Comparison of ENCODE assay signal across 8 cellular contexts in the genomic region with DNA sequence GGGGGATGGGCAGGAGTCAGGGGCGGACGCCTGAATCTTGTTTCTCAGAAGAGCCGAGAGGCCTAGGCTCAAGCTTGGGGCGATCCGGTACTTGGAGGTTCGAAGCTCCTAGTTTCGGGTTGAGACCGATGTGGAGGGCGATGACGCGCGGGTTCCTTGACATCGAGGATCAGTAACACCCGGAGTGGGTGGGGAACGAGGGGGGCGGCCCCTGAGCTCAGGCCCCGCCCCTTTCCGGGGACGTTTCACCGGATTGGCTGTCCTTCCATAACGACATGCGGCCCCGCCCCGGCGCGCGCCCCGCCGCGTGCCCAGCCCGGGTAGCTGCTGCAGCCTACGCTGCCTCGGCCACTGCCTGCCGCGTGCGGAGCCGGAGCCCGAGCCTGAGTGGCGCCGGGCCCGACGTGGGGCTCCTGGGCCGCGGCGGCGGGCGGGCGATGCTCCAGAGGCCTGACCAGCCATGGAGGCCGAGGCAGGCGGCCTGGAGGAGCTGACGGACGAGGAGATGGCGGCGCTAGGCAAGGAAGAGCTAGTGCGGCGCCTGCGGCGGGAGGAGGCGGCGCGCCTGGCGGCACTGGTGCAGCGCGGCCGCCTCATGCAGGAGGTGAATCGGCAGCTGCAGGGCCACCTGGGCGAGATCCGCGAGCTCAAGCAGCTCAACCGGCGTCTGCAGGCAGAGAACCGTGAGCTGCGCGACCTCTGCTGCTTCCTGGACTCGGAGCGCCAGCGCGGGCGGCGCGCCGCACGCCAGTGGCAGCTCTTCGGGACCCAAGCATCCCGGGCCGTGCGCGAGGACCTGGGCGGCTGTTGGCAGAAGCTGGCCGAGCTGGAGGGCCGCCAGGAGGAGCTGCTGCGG. TPM values are rescaled to one million over a fixed set of nuclear protein-coding genes. Genes with fewer than 3 reads are reported as not detected.
DNase-seq lines count a peak whose midpoint lies in the region; ATAC-seq and TF ChIP-seq lines count a peak whose summit lies in the region.

A gene (plus strand): TSS at position 350 of the 856 bp plus-strand sequence. CDS start 111 bp downstream, at position 461.

- H3K27ac ChIP-seq in CD4-positive, alpha-beta T cell (ENCODE audit: low read depth, low read length): peak within 1 kb of the TSS; percentile 88
- H3K27ac ChIP-seq in lower lobe of right lung: peak within 1 kb of the TSS; percentile 98

- ATAC-seq in CD4-positive, alpha-beta T cell (ENCODE audit: poor library complexity): peak; percentile 65
- ATAC-seq in GM19463 (IDR thresholded peaks at IDR 0.05; ENCODE audit: unreplicated experiment) (peak; percentile 52), lower lobe of right lung (peak; percentile 88 to 92)
- peak; percentile 72 for ATAC-seq in activated CD8-positive, alpha-beta T cell treated with anti-CD3 and anti-CD28 coated beads, Interleukin-2, amount 10 ng/mL, durations not matched to agents 7 days and 5 days

- peak within 1 kb of the TSS; percentile 88 for H3K4me3 ChIP-seq in lower lobe of right lung

- H3K4me1 Mint-ChIP-seq in CD4-positive, alpha-beta T cell (ENCODE audit: low read depth): peaks cover 66% of the 10 kb centered on the region
- peaks cover 64% of the 10 kb centered on the region for H3K4me1 Mint-ChIP-seq in activated CD8-positive, alpha-beta T cell treated with anti-CD3 and anti-CD28 coated beads, Interleukin-2, amount 10 ng/mL, durations not matched to agents 7 days and 5 days (ENCODE audit: low read depth)

- POLR2A ChIA-PET in CD4-positive, alpha-beta T cell (lab: Charles Lee): interaction anchor here (0.7 to 5.8 kb wide), 49 partner anchors 10 to 794 kb away, joined by 3 to 248 read pairs (median 6); a partner anchor contains a TSS
- POLR2A ChIA-PET in activated CD8-positive, alpha-beta T cell treated with anti-CD3 and anti-CD28 coated beads, Interleukin-2, amount 10 ng/mL, durations not matched to agents 7 days and 5 days (lab: Charles Lee): interaction anchor here (0.6 to 19.3 kb wide), 30 partner anchors 11 to 472 kb away, joined by 3 to 305 read pairs (median 4); a partner anchor contains a TSS

- peaks cover 65% of the 10 kb centered on the region for H3K4me1 ChIP-seq in lower lobe of right lung

- H3K27ac Mint-ChIP-seq in CD4-positive, alpha-beta T cell: peak within 1 kb of the TSS; percentile 95
- peak within 1 kb of the TSS; percentile 96 for H3K27ac Mint-ChIP-seq in activated CD8-positive, alpha-beta T cell treated with anti-CD3 and anti-CD28 coated beads, Interleukin-2, amount 10 ng/mL, durations not matched to agents 7 days and 5 days

- peaks cover 11% of the 10 kb centered on the region for H3K36me3 ChIP-seq in lower lobe of right lung

- DNase-seq in CD4-positive, alpha-beta T cell: peak; percentile 97 to 100 (median 98)
- DNase-seq in HT-29 (ENCODE audit: low spot score) (peak; percentile 98), NK-92 (lab: John Stamatoyannopoulos, UW; ENCODE audit: unreplicated experiment) (peak; percentile 72), ecto neural progenitor cell (ENCODE audit: low spot score) (peak; percentile 96), lower lobe of right lung (peak; percentile 99)
- peak; percentile 99 for DNase-seq in activated CD8-positive, alpha-beta T cell treated with anti-CD3 and anti-CD28 coated beads, Interleukin-2, amount 10 ng/mL, durations not matched to agents 7 days and 5 days
- peak; percentile 94 to 98 (median 98) for DNase-seq in stimulated activated CD4-positive, alpha-beta T cell treated with anti-CD3 and anti-CD28 coated beads, TNF-alpha, amount 100 ng/mL, for 1 hour (ENCODE audit: low read depth in 3 of 3, low spot score in 1 of 3)

- H3K36me3 Mint-ChIP-seq in CD4-positive, alpha-beta T cell (ENCODE audit: low read depth): peaks cover 24% of the 10 kb centered on the region
- peaks cover 30% of the 10 kb centered on the region for H3K36me3 Mint-ChIP-seq in activated CD8-positive, alpha-beta T cell treated with anti-CD3 and anti-CD28 coated beads, Interleukin-2, amount 10 ng/mL, durations not matched to agents 7 days and 5 days (ENCODE audit: low read depth)

- H3K4me3 Mint-ChIP-seq in CD4-positive, alpha-beta T cell: peak within 1 kb of the TSS; percentile 88
- H3K4me3 Mint-ChIP-seq in activated CD8-positive, alpha-beta T cell treated with anti-CD3 and anti-CD28 coated beads, Interleukin-2, amount 10 ng/mL, durations not matched to agents 7 days and 5 days: peak within 1 kb of the TSS; percentile 98

- H3K27me3 ChIP-seq in CD4-positive, alpha-beta T cell (ENCODE audit: control insufficient read depth, insufficient read depth, low read length): no peaks in the 10 kb centered on the region
- H3K27me3 ChIP-seq in lower lobe of right lung (ENCODE audit: low read depth): no peaks in the 10 kb centered on the region

- H3K9me3 ChIP-seq in CD4-positive, alpha-beta T cell (ENCODE audit: control insufficient read depth, low read length): no peaks in the 10 kb centered on the region
- H3K9me3 ChIP-seq in lower lobe of right lung: no peaks in the 10 kb centered on the region

- CTCF ChIA-PET in CD4-positive, alpha-beta T cell (lab: Charles Lee): interaction anchor here (1.0 to 5.2 kb wide), 21 partner anchors 8 to 422 kb away, joined by 3 to 80 read pairs (median 4); a partner anchor contains a TSS
- CTCF ChIA-PET in activated CD8-positive, alpha-beta T cell treated with anti-CD3 and anti-CD28 coated beads, Interleukin-2, amount 10 ng/mL, durations not matched to agents 7 days and 5 days (lab: Charles Lee): interaction anchor here (0.6 to 19.5 kb wide), 30 partner anchors 7 to 575 kb away, joined by 3 to 584 read pairs (median 8); a partner anchor contains a TSS

- intact Hi-C loops in CD4-positive, alpha-beta T cell (cut with DNase I, micrococcal nuclease): loop anchor here (1.0 kb wide), 2 partner anchors 10 to 71 kb away; a partner anchor contains a TSS
- intact Hi-C loops in lower lobe of right lung (cut with DNase I): no loop called here

- no peaks in the 10 kb centered on the region for H3K9me3 Mint-ChIP-seq in CD4-positive, alpha-beta T cell
- H3K9me3 Mint-ChIP-seq in activated CD8-positive, alpha-beta T cell treated with anti-CD3 and anti-CD28 coated beads, Interleukin-2, amount 10 ng/mL, durations not matched to agents 7 days and 5 days (ENCODE audit: insufficient read depth): no peaks in the 10 kb centered on the region

- H3K27me3 Mint-ChIP-seq in CD4-positive, alpha-beta T cell: no peaks in the 10 kb centered on the region
- no peaks in the 10 kb centered on the region for H3K27me3 Mint-ChIP-seq in activated CD8-positive, alpha-beta T cell treated with anti-CD3 and anti-CD28 coated beads, Interleukin-2, amount 10 ng/mL, durations not matched to agents 7 days and 5 days (ENCODE audit: low read depth)

- peak; percentile 28 for TF ChIP-seq CTCF in CD4-positive, alpha-beta T cell (IDR thresholded peaks at IDR 0.05)
- no peak for TF ChIP-seq CTCF in lower lobe of right lung (IDR thresholded peaks at IDR 0.05)

RNA-seq across cellular contexts. Expression of the gene that starts here (rescaled TPM):
- 10 to 100 TPM; 23.1 to 25.8 TPM for total RNA-seq in CD4-positive, alpha-beta T cell
- total RNA-seq in HT-29 (2014; rRNA removed; shearing (Covaris generic)): 148 and 155 TPM in 2 replicates
- total RNA-seq in activated CD8-positive, alpha-beta T cell treated with anti-CD3 and anti-CD28 coated beads, Interleukin-2, amount 10 ng/mL, durations not matched to agents 7 days and 5 days: 10 to 100 TPM; 82.6 to 84.0 TPM
- total RNA-seq in lower lobe of right lung: 28.6 TPM

Comparison
In these comparisons a context has a peak if more than half of its experiments do, and no peak if none do; other contexts are left out.
1. Peak in every context shown above with its lines: DNase-seq, ATAC-seq, H3K4me3 ChIP-seq and H3K27ac ChIP-seq.